ENCODE assay signal across 8 cellular contexts in the genomic region with DNA sequence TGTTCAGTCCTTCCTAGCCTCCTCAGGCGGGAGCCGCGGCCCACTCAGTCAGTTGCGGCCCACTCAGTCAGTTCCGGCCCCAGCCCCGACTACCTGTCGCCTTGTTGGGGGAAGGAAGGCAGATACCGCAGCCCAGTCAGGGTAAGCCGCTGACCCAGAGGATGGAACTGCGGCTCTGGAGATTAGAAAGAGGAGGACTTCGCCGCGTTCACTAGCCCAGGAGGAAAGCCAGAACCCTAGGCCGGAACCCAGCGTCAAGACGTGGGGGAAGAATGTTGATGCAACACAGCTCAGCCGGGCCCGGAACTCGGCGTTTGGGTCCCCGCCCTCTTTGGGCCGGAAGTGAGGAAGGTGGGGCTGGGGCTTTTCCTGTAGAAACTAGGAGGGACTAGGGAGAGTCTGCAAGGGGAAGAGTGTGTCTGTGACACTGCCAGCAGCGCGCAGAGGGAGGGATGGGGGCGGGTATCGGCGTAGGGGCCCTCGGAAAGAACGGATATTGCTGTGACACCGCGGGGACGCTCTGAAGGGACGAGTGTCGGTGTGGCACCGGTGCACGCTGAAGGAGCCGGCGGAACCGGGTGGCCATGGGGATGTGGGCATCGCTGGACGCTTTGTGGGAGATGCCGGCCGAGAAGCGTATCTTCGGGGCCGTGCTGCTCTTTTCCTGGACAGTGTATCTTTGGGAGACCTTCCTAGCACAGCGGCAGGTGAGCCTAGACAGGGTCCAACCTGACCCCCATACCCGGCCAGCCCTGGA. TPM values are rescaled to one million over a fixed set of nuclear protein-coding genes. Genes with fewer than 3 reads are reported as not detected.
DNase-seq lines count a peak whose midpoint lies in the region; ATAC-seq and TF ChIP-seq lines count a peak whose summit lies in the region.

Gene ZMPSTE24 (plus strand): TSS at position 549 of the 757 bp plus-strand sequence. CDS start 36 bp downstream, at position 585.

- ATAC-seq in GM18870 (IDR thresholded peaks at IDR 0.05; ENCODE audit: unreplicated experiment) (peak; percentile 82), HG03135 (IDR thresholded peaks at IDR 0.05; ENCODE audit: unreplicated experiment) (peak; percentile 88)

- H3K9ac ChIP-seq in mammary epithelial cell (ENCODE audit: insufficient read depth, low read length) (peak within 1 kb of the TSS; percentile 99), iPS-20b (ENCODE audit: low read depth, low read length) (peak within 1 kb of the TSS; percentile 99)

- H3K27ac ChIP-seq in ACC112 (ENCODE audit: low read depth, low read length) (peak within 1 kb of the TSS; percentile 97), WERI-Rb-1 (peak within 1 kb of the TSS; percentile 97), mammary epithelial cell (ENCODE audit: insufficient read depth, low read depth, low read length) (peak within 1 kb of the TSS; percentile 94), iPS-20b (ENCODE audit: low read length) (peak within 1 kb of the TSS; percentile 96), skin epidermis (peak within 1 kb of the TSS; percentile 89 to 99 (median 97))

- peaks cover 59% of the 10 kb centered on the region for H3K79me2 ChIP-seq in ACC112 (ENCODE audit: control insufficient read depth, insufficient read depth, low read length, unreplicated experiment)
- H3K79me2 ChIP-seq in mammary epithelial cell (ENCODE audit: insufficient read depth, low read length): peaks cover 69% of the 10 kb centered on the region

- in situ Hi-C loops in mammary epithelial cell (cut with MboI; ENCODE audit: low sequenced_read_pairs in 2 of 2): no loop called here

- H3K9me3 ChIP-seq in WERI-Rb-1 (ENCODE audit: severe bottlenecking) (no peaks in the 10 kb centered on the region), mammary epithelial cell (replicated peaks; ENCODE audit: insufficient read depth, low read length) (no peaks in the 10 kb centered on the region), iPS-20b (ENCODE audit: insufficient read depth, low read depth, low read length) (no peaks in the 10 kb centered on the region)

- H4K20me1 ChIP-seq in mammary epithelial cell (ENCODE audit: insufficient read depth, low read length): no peaks in the 10 kb centered on the region

- H3K4me2 ChIP-seq in mammary epithelial cell (ENCODE audit: insufficient read depth, low read depth, low read length): peak within 1 kb of the TSS; percentile 85

- TF ChIP-seq CTCF in WERI-Rb-1 (IDR thresholded peaks at IDR 0.05; ENCODE audit: low read depth, low read length) (no peak), mammary epithelial cell (conservative IDR thresholded peaks at IDR 0.05 in 1 of 2, IDR thresholded peaks at IDR 0.05 in 1 of 2; ENCODE audit: extremely low read depth in 1 of 2, insufficient read depth in 1 of 2, low read depth in 1 of 2, low read length in 2 of 2) (no peak)

- H3K4me3 ChIP-seq in ACC112 (ENCODE audit: low read depth, low read length) (peak within 1 kb of the TSS; percentile 90), WERI-Rb-1 (ENCODE audit: low read depth, low read length) (peak within 1 kb of the TSS; percentile 100), mammary epithelial cell (replicated peaks in 1 of 3; ENCODE audit: insufficient read depth in 1 of 3, low read depth in 2 of 3, low read length in 3 of 3) (peak within 1 kb of the TSS; percentile 85 to 93 (median 93)), iPS-20b (ENCODE audit: low read length) (peak within 1 kb of the TSS; percentile 99), skin epidermis (peak within 1 kb of the TSS; percentile 51 to 88 (median 84))

- CTCF ChIA-PET in mammary epithelial cell (lab: Charles Lee; ENCODE audit: low non-redundant PET): no interaction called here

- H2AFZ ChIP-seq in ACC112 (ENCODE audit: low read length, unreplicated experiment) (peak within 1 kb of the TSS; percentile 96), mammary epithelial cell (ENCODE audit: low read depth, low read length) (peak within 1 kb of the TSS; percentile 99)

- peaks cover 20% of the 10 kb centered on the region for H3K36me3 ChIP-seq in ACC112 (ENCODE audit: insufficient read depth, low read length)
- H3K36me3 ChIP-seq in WERI-Rb-1: peaks cover 33% of the 10 kb centered on the region
- H3K36me3 ChIP-seq in mammary epithelial cell (ENCODE audit: insufficient read depth, low read length): peaks cover 8% of the 10 kb centered on the region
- peaks cover 33% of the 10 kb centered on the region for H3K36me3 ChIP-seq in iPS-20b (ENCODE audit: insufficient read depth, low read depth, low read length)

- H3K27me3 ChIP-seq in ACC112 (ENCODE audit: insufficient read depth, low read length) (no peaks in the 10 kb centered on the region), WERI-Rb-1 (ENCODE audit: insufficient read depth, low read depth, severe bottlenecking) (no peaks in the 10 kb centered on the region), mammary epithelial cell (ENCODE audit: insufficient read depth, low read length) (no peaks in the 10 kb centered on the region), iPS-20b (ENCODE audit: insufficient read depth, low read length) (no peaks in the 10 kb centered on the region)

- WGBS in mammary epithelial cell (ENCODE audit: low coverage, missing lambda C conversion rate): under 1% methylated on average over 22 of the region's 48 CpGs

- intact Hi-C loops in mammary epithelial cell (cut with micrococcal nuclease): loop anchor here (1.0 kb wide), 3 partner anchors 9 to 96 kb away; no protein-coding TSS in a partner anchor

- no TSS peak for BruUV-seq in mammary epithelial cell (replicated peaks; lab: Mats Ljungman, UMichigan)

- dilution Hi-C loops in mammary epithelial cell (cut with HindIII; ENCODE audit: low sequenced_read_pairs): no loop called here

- H3K4me1 ChIP-seq in ACC112 (ENCODE audit: control insufficient read depth, insufficient read depth, low read length, unreplicated experiment) (peaks cover 22% of the 10 kb centered on the region), mammary epithelial cell (ENCODE audit: insufficient read depth, low read length) (peaks cover 6% of the 10 kb centered on the region), iPS-20b (ENCODE audit: insufficient read depth, low read length) (peaks cover 5% of the 10 kb centered on the region; the same call in 1 of the 2 replicates)

- peak; percentile 98 for DNase-seq in NCI-H2227 (lab: John Stamatoyannopoulos, UW; ENCODE audit: unreplicated experiment)
- DNase-seq in WERI-Rb-1: peak; percentile 98
- DNase-seq in mammary epithelial cell: peak; percentile 98

RNA-seq across cellular contexts. Expression of gene ZMPSTE24, which starts in this region (rescaled TPM):
- 10 to 100 TPM; 51.2 to 93.5 TPM for total RNA-seq in mammary epithelial cell
- 24.1 TPM for polyA plus RNA-seq in mammary epithelial cell
- 32.7 TPM for polyA minus RNA-seq in mammary epithelial cell

Comparison
In these comparisons a context has a peak if more than half of its experiments do, and no peak if none do; other contexts are left out.
1. Peak in every context shown above with its lines: DNase-seq, ATAC-seq, H3K4me3 ChIP-seq and H3K27ac ChIP-seq.